Comparison of ENCODE assay signal across 8 cellular contexts in the genomic region with DNA sequence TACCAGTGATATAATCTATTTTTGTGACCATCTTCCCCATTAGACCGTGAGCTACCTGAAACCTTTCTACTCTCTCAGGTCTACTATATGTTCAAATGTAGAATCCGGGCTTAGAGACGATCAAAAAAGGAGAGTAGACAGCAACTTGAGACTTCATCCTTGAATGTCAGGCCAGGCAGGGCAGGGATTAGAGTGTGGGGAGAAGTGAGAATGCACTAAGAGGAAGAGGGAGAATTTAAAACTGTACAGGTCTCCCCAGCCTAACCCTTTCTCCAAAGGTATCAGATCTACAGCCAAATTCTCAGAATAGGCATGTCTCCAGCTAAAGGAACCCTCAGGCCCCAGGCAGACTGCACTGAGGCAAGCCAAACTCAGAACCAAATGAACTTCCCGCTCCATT. TPM values are rescaled to one million over a fixed set of nuclear protein-coding genes. Genes with fewer than 3 reads are reported as not detected.
A peak's percentile ranks its signal among the peaks of the same experiment; 100 is the strongest.
DNase-seq lines count a peak whose midpoint lies in the region; TF ChIP-seq lines count a peak whose summit lies in the region.

No MANE protein-coding gene starts in this region.

- H3K4me2 ChIP-seq in trophoblast cell (ENCODE audit: low read length), result peak overlapping the region; percentile 70

- no peak overlapping the region for H2AFZ ChIP-seq in trophoblast cell (ENCODE audit: insufficient read depth, low read length, poor library complexity)

- peak overlapping the region; percentile 95 for H3K14ac ChIP-seq in trophoblast cell (ENCODE audit: low read length)

- H2BK120ac ChIP-seq in trophoblast cell (ENCODE audit: insufficient read depth, low read length, poor library complexity), result peak overlapping the region; percentile 92

- H2AK5ac ChIP-seq in trophoblast cell (ENCODE audit: low read length), result peak overlapping the region; percentile 81

- H3K23ac ChIP-seq in trophoblast cell (ENCODE audit: low read length), result no peak overlapping the region

- H3K79me1 ChIP-seq in trophoblast cell (ENCODE audit: low read length), result peaks cover 12% of the 10 kb centered on the region

- H3K79me2 ChIP-seq in trophoblast cell (ENCODE audit: control insufficient read depth, insufficient read depth, low read length, poor library complexity), result peaks cover 11% of the 10 kb centered on the region

- peak overlapping the region; percentile 87 for H3K4ac ChIP-seq in trophoblast cell (ENCODE audit: low read depth, low read length)

- H3K4me3 ChIP-seq in GM06990 (replicated peaks; ENCODE audit: low read depth, low read length) (peak overlapping the region; percentile 81), trophoblast cell (ENCODE audit: low read depth, low read length) (peak overlapping the region; percentile 93)

- H3K4me1 ChIP-seq in trophoblast cell (ENCODE audit: control insufficient read depth in 1 of 2, insufficient read depth in 2 of 2, low read length in 2 of 2), result peaks cover 11 to 19% of the 10 kb centered on the region in 2 experiments

- peak overlapping the region; percentile 85 for H4K8ac ChIP-seq in trophoblast cell (ENCODE audit: low read depth, low read length)

- peak overlapping the region; percentile 55 for H2BK12ac ChIP-seq in trophoblast cell (ENCODE audit: low read length)

- DNase-seq in GM06990 (ENCODE audit: extremely low read depth, insufficient read length) (no peak), epithelial cell of prostate (ENCODE audit: low read depth, low spot score) (no peak), trophoblast cell (no peak), NCI-H187 (lab: John Stamatoyannopoulos, UW) (no peak), head of caudate nucleus (no peak), NCI-H226 (no peak), AML-193 (lab: John Stamatoyannopoulos, UW) (no peak)

- no peak for TF ChIP-seq CTCF in GM06990 (IDR thresholded peaks at IDR 0.05; ENCODE audit: insufficient read depth, low read length, poor library complexity, severe bottlenecking)

- peak overlapping the region; percentile 23 for H2BK5ac ChIP-seq in trophoblast cell (ENCODE audit: low read depth, low read length, poor library complexity)

- WGBS in trophoblast cell (ENCODE audit: extremely low coverage, insufficient coverage, insufficient read length), result no CpG with 5 or more reads among the region's 4 CpGs

- peaks cover 21% of the 10 kb centered on the region for H3K36me3 ChIP-seq in GM06990 (ENCODE audit: control insufficient read depth, insufficient read depth, low read length)
- H3K36me3 ChIP-seq in trophoblast cell (ENCODE audit: control insufficient read depth in 1 of 2, insufficient read depth in 2 of 2, low read length in 2 of 2), result peaks cover 25 to 30% of the 10 kb centered on the region in 2 experiments

- H4K12ac ChIP-seq in trophoblast cell (ENCODE audit: low read depth, low read length), result peak overlapping the region; percentile 90

- H3K9me3 ChIP-seq in trophoblast cell (ENCODE audit: insufficient read depth, low read depth, low read length), result no peaks in the 10 kb centered on the region

- peak overlapping the region; percentile 99 for H3K9ac ChIP-seq in trophoblast cell (ENCODE audit: low read length)

- H4K91ac ChIP-seq in trophoblast cell (ENCODE audit: low read depth, low read length), result peak overlapping the region; percentile 99

- H3K27me3 ChIP-seq in GM06990 (replicated peaks; ENCODE audit: control insufficient read depth, insufficient read depth, low read length) (no peaks in the 10 kb centered on the region), trophoblast cell (ENCODE audit: insufficient read depth, low read length) (no peaks in the 10 kb centered on the region)

- H3K27ac ChIP-seq in epithelial cell of prostate (peak overlapping the region; percentile 94), trophoblast cell (ENCODE audit: low read depth, low read length) (peak overlapping the region; percentile 92)

- intact Hi-C loops in head of caudate nucleus (cut with DNase I), result loop anchor here (2.0 kb wide), 1 partner anchor 21 kb away; a partner anchor contains a TSS

- no peak overlapping the region for H3K18ac ChIP-seq in trophoblast cell (ENCODE audit: low read length)

TF ChIP-seq in PFSK-1, 5 proteins besides CTCF, POLR2A, EP300 and RAD21:
- TF ChIP-seq FOXP2 (optimal IDR thresholded peaks at IDR 0.05; ENCODE audit: borderline replicate concordance, extremely low read depth, extremely low read length, insufficient read depth), result no peak
- TF ChIP-seq SIN3A (IDR thresholded peaks at IDR 0.05; ENCODE audit: borderline replicate concordance, insufficient read depth, low read length), result no peak
- TF ChIP-seq TAF1 (IDR thresholded peaks at IDR 0.05; ENCODE audit: borderline replicate concordance, insufficient read depth, low read length), result no peak
- TF ChIP-seq POLR2AphosphoS5 (IDR thresholded peaks at IDR 0.05; ENCODE audit: low read depth, low read length), result peak; percentile 20

RNA-seq across cellular contexts. Expression of a gene that starts 0.9 kb away (rescaled TPM):
- polyA plus RNA-seq in PFSK-1 (2012; ENCODE audit: insufficient read length, low read depth), result 170 TPM
- polyA plus RNA-seq in trophoblast cell (2013), result 74.4 and 74.6 TPM in 2 replicates

RNA-seq across cellular contexts. Expression of a gene that starts 3.6 kb away (rescaled TPM):
- not detected for polyA plus RNA-seq in PFSK-1 (2012; ENCODE audit: insufficient read length, low read depth)
- not detected in 2 replicates for polyA plus RNA-seq in trophoblast cell (2013)

RNA-seq across cellular contexts. Expression of a gene that starts 10.3 kb away (rescaled TPM):
- polyA plus RNA-seq in PFSK-1 (2012; ENCODE audit: insufficient read length, low read depth), result 38.7 TPM
- polyA plus RNA-seq in trophoblast cell (2013), result 47.7 TPM in 2 replicates

RNA-seq across cellular contexts. Expression of a gene that starts 21.5 kb away (rescaled TPM):
- polyA plus RNA-seq in PFSK-1 (2012; ENCODE audit: insufficient read length, low read depth), result 3.3 TPM
- polyA plus RNA-seq in trophoblast cell (2013), result 3.8 and 4.1 TPM in 2 replicates

RNA-seq across cellular contexts. Expression of a gene that starts 21.8 kb away (rescaled TPM):
- polyA plus RNA-seq in PFSK-1 (2012; ENCODE audit: insufficient read length, low read depth), result 90.5 TPM
- polyA plus RNA-seq in trophoblast cell (2013), result 86.2 and 86.4 TPM in 2 replicates
